8 cellular contexts compared by ENCODE assay signal in genomic region chr20:58893355-58894151, GRCh38. TPM values are rescaled to one million over a fixed set of nuclear protein-coding genes. Genes with fewer than 3 reads are reported as not detected.
DNase-seq lines count a peak whose midpoint lies in the region; ATAC-seq lines count a peak whose summit lies in the region.

No MANE protein-coding gene starts in this region.

- peak overlapping the region; percentile 86 for H3K4me3 Mint-ChIP-seq in activated CD4-positive, alpha-beta T cell treated with anti-CD3 and anti-CD28 coated beads, Interleukin-2, amount 10 ng/mL, durations not matched to agents 24 days and 14 days
- H3K4me3 Mint-ChIP-seq in stimulated activated naive B cell treated with anti-CD40 and anti-IgM and Interleukin-4, amounts not matched to agents 10 μg/mL and 1 μg/mL and 100 μg/mL, for 72 hours, result peak overlapping the region; percentile 68 to 78

- no peaks in the 10 kb centered on the region for H3K9me3 ChIP-seq in right cardiac atrium (ENCODE audit: control insufficient read depth, low read length)

- peaks cover 48% of the 10 kb centered on the region for H3K4me1 Mint-ChIP-seq in activated CD4-positive, alpha-beta T cell treated with anti-CD3 and anti-CD28 coated beads, Interleukin-2, amount 10 ng/mL, durations not matched to agents 24 days and 14 days
- H3K4me1 Mint-ChIP-seq in stimulated activated naive B cell treated with anti-CD40 and anti-IgM and Interleukin-4, amounts not matched to agents 10 μg/mL and 1 μg/mL and 100 μg/mL, for 72 hours, result peaks cover 29 to 52% of the 10 kb centered on the region in 2 donors

- peaks cover 6% of the 10 kb centered on the region for H3K4me1 ChIP-seq in right cardiac atrium (ENCODE audit: control insufficient read depth, insufficient read depth, low read length)

- WGBS in right cardiac atrium, result 41% methylated on average over 5 of the region's 5 CpGs

- DNase-seq in activated CD8-positive, alpha-beta memory T cell treated with anti-CD3 and anti-CD28 coated beads, Interleukin-2, amount 50 U/mL, for 4 hours, result peak; percentile 41
- DNase-seq in activated CD8-positive, alpha-beta memory T cell treated with anti-CD3 and anti-CD28 coated beads for 24 hours, result no peak
- peak; percentile 69 for DNase-seq in activated CD4-positive, alpha-beta T cell treated with anti-CD3 and anti-CD28 coated beads, Interleukin-2, amount 10 ng/mL, durations not matched to agents 24 days and 14 days
- no peak for DNase-seq in right cardiac atrium
- DNase-seq in stimulated activated naive B cell treated with anti-CD40 and anti-IgM and Interleukin-4, amounts not matched to agents 10 μg/mL and 1 μg/mL and 100 μg/mL, for 72 hours, result no peak
- no peak for DNase-seq in RPMI8226
- no peak for DNase-seq in effector CD8-positive, alpha-beta T cell (lab: John Stamatoyannopoulos, UW)
- DNase-seq in superior temporal gyrus (ENCODE audit: extremely low spot score), result no peak

- H3K27me3 Mint-ChIP-seq in activated CD4-positive, alpha-beta T cell treated with anti-CD3 and anti-CD28 coated beads, Interleukin-2, amount 10 ng/mL, durations not matched to agents 24 days and 14 days, result no peaks in the 10 kb centered on the region
- H3K27me3 Mint-ChIP-seq in stimulated activated naive B cell treated with anti-CD40 and anti-IgM and Interleukin-4, amounts not matched to agents 10 μg/mL and 1 μg/mL and 100 μg/mL, for 72 hours, result no peaks in the 10 kb centered on the region

- no peaks in the 10 kb centered on the region for H3K27me3 ChIP-seq in right cardiac atrium (ENCODE audit: control insufficient read depth, insufficient read depth)

- H3K36me3 Mint-ChIP-seq in activated CD4-positive, alpha-beta T cell treated with anti-CD3 and anti-CD28 coated beads, Interleukin-2, amount 10 ng/mL, durations not matched to agents 24 days and 14 days (ENCODE audit: low read depth), result peaks cover 35% of the 10 kb centered on the region
- H3K36me3 Mint-ChIP-seq in stimulated activated naive B cell treated with anti-CD40 and anti-IgM and Interleukin-4, amounts not matched to agents 10 μg/mL and 1 μg/mL and 100 μg/mL, for 72 hours, result peaks cover 19 to 43% of the 10 kb centered on the region in 2 donors

- intact Hi-C loops in activated CD4-positive, alpha-beta T cell treated with anti-CD3 and anti-CD28 coated beads, Interleukin-2, amount 10 ng/mL, durations not matched to agents 24 days and 14 days (cut with micrococcal nuclease), result loop anchor here (2.0 to 5.0 kb wide), 3 partner anchors 241 to 586 kb away; partner anchors contain the start of genes RAB22A and ZNF831
- intact Hi-C loops in right cardiac atrium (cut with DNase I), result loop anchor here (2.0 to 10.0 kb wide), 5 partner anchors 87 to 151 kb away; partner anchors contain the start of genes NELFCD (in 3 of the 4), ATP5F1E (in 2 of the 4), PRELID3B (in 1 of the 4) and TUBB1 (in 1 of the 4)

- peak overlapping the region; percentile 100 for H3K4me3 ChIP-seq in right cardiac atrium (ENCODE audit: low read length)

- H3K27ac Mint-ChIP-seq in activated CD4-positive, alpha-beta T cell treated with anti-CD3 and anti-CD28 coated beads, Interleukin-2, amount 10 ng/mL, durations not matched to agents 24 days and 14 days, result peak overlapping the region; percentile 84
- peak overlapping the region; percentile 89 for H3K27ac Mint-ChIP-seq in stimulated activated naive B cell treated with anti-CD40 and anti-IgM and Interleukin-4, amounts not matched to agents 10 μg/mL and 1 μg/mL and 100 μg/mL, for 72 hours

- no peaks in the 10 kb centered on the region for H3K9me3 Mint-ChIP-seq in activated CD4-positive, alpha-beta T cell treated with anti-CD3 and anti-CD28 coated beads, Interleukin-2, amount 10 ng/mL, durations not matched to agents 24 days and 14 days
- no peaks in the 10 kb centered on the region for H3K9me3 Mint-ChIP-seq in stimulated activated naive B cell treated with anti-CD40 and anti-IgM and Interleukin-4, amounts not matched to agents 10 μg/mL and 1 μg/mL and 100 μg/mL, for 72 hours

- ATAC-seq in right cardiac atrium, result no peak
- no peak for ATAC-seq in stimulated activated naive B cell treated with anti-CD40 and anti-IgM and Interleukin-4, amounts not matched to agents 10 μg/mL and 1 μg/mL and 100 μg/mL, for 72 hours (replicated peaks)

- no peak overlapping the region for H3K27ac ChIP-seq in right cardiac atrium (ENCODE audit: low read length)

RNA-seq across cellular contexts. Expression of gene GNAS, which starts 41.0 kb away (rescaled TPM):
- 500 and 523 TPM in 2 replicates for total RNA-seq in activated CD4-positive, alpha-beta T cell treated with anti-CD3 and anti-CD28 coated beads, Interleukin-2, amount 10 ng/mL, durations not matched to agents 24 days and 14 days
- total RNA-seq in right cardiac atrium, result 1,000 to 10,000 TPM; 1,230 to 1,665 (median 1,377) TPM
- polyA plus RNA-seq in right cardiac atrium, result 1,885 TPM

RNA-seq across cellular contexts. Expression of gene GNAS-AS1, which starts 42.9 kb away (rescaled TPM):
- total RNA-seq in activated CD4-positive, alpha-beta T cell treated with anti-CD3 and anti-CD28 coated beads, Interleukin-2, amount 10 ng/mL, durations not matched to agents 24 days and 14 days, result 0.64 and 1.6 TPM in 2 replicates
- total RNA-seq in right cardiac atrium, result under 1 TPM; 0.42 to 0.74 (median 0.50) TPM
- 0.32 TPM for polyA plus RNA-seq in right cardiac atrium

Comparison
In these comparisons a context has a peak if more than half of its experiments do, and no peak if none do; other contexts are left out.
1. DNase-seq: peak in activated CD8-positive, alpha-beta memory T cell treated with anti-CD3 and anti-CD28 coated beads, Interleukin-2, amount 50 U/mL, for 4 hours (single experiment) and activated CD4-positive, alpha-beta T cell treated with anti-CD3 and anti-CD28 coated beads, Interleukin-2, amount 10 ng/mL, durations not matched to agents 24 days and 14 days (single experiment); none in activated CD8-positive, alpha-beta memory T cell treated with anti-CD3 and anti-CD28 coated beads for 24 hours (single experiment), right cardiac atrium (0 of 3), stimulated activated naive B cell treated with anti-CD40 and anti-IgM and Interleukin-4, amounts not matched to agents 10 μg/mL and 1 μg/mL and 100 μg/mL, for 72 hours (single experiment), RPMI8226 (single experiment), effector CD8-positive, alpha-beta T cell (single experiment) and superior temporal gyrus (single experiment).